In the genomic region with DNA sequence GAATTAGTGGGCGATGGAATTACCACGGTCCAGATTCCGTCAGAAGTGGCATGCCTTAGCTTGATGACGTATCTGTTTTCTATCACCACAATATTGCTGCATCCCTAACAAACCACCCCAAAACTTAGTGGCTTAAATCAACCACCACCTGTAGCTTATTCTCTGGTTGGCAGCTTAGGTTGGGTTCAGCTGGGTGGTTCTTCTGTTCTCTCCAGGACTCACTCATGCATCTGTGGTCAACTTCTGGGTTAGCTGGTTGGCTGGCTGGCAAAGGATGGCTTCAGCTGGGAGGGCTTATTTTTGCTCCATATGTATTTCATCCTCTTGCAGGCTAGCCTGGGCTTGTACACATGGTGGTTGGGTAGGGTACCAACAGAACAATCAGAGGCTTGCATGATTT, we compare ENCODE assay signal across 29 cellular contexts. TPM values are rescaled to one million over a fixed set of nuclear protein-coding genes. Genes with fewer than 3 reads are reported as not detected.
"Had no signal": no experiment of that assay in that cellular context is flagged by ENCODE, and none has a peak within 500 bp of the region (broad histone marks: within the 10 kb centered on the region; RNA-seq: fewer than 3 reads in every experiment).

No MANE protein-coding gene starts in this region.

- H3K27ac Mint-ChIP-seq: dendritic cell treated with granulocyte-macrophage colony-stimulating factor and Interleukin-4, amounts not matched to agents 40 ng/mL and 50 ng/mL, for 4 days; effector memory CD8-positive, alpha-beta T cell; endodermal cell had no signal

- H3K4me1 ChIP-seq: colonic mucosa, foreskin keratinocyte had no signal

- H3K9me3 ChIP-seq: colonic mucosa, gastrocnemius medialis had no signal

- H3K27me3 ChIP-seq: colonic mucosa, dorsolateral prefrontal cortex, esophagus muscularis mucosa, gastrocnemius medialis, gastroesophageal sphincter, heart left ventricle, heart right ventricle had no signal

- H3K36me3 ChIP-seq: colonic mucosa, esophagus muscularis mucosa, esophagus squamous epithelium, gastrocnemius medialis, gastroesophageal sphincter, heart right ventricle had no signal

- H3K4me3 Mint-ChIP-seq: dendritic cell treated with granulocyte-macrophage colony-stimulating factor and Interleukin-4, amounts not matched to agents 40 ng/mL and 50 ng/mL, for 4 days; effector memory CD8-positive, alpha-beta T cell; endodermal cell had no signal

- ATAC-seq: effector memory CD8-positive, alpha-beta T cell; esophagus mucosa; foreskin keratinocyte; gastrocnemius medialis; gastroesophageal sphincter; heart left ventricle; heart right ventricle had no signal

- FAIRE-seq: colon, endometrium, endothelial cell of umbilical vein, frontal cortex had no signal

- H3K4me3 ChIP-seq: colonic mucosa, coronary artery, dorsolateral prefrontal cortex, esophagus muscularis mucosa, esophagus squamous epithelium, gastrocnemius medialis, gastroesophageal sphincter, heart left ventricle, heart right ventricle had no signal

- H3K27ac ChIP-seq: colonic mucosa, coronary artery, dorsolateral prefrontal cortex, epithelial cell of prostate, esophagus muscularis mucosa, esophagus squamous epithelium, foreskin keratinocyte, gastrocnemius medialis, gastroesophageal sphincter, heart right ventricle had no signal

- DNase-seq: colonic mucosa; cortex of kidney; dermis blood vessel endothelial cell; dorsolateral prefrontal cortex; effector CD4-positive, alpha-beta T cell; effector CD8-positive, alpha-beta T cell; effector memory CD4-positive, alpha-beta T cell; effector memory CD8-positive, alpha-beta T cell; endodermal cell; erythroblast; esophagus squamous epithelium; foreskin fibroblast; foreskin keratinocyte; foreskin melanocyte; gastrocnemius medialis; glutamatergic neuron; head of caudate nucleus; heart left ventricle; heart right ventricle had no signal

RNA-seq across cellular contexts. Expression of gene ITGA9, which starts 11.2 kb away (rescaled TPM):
- polyA plus RNA-seq: foreskin keratinocyte had no signal
